In genomic region chr6:158660331-158660730, GRCh38 we compare ENCODE assay signal across 8 cellular contexts. TPM values are rescaled to one million over a fixed set of nuclear protein-coding genes. Genes with fewer than 3 reads are reported as not detected.
A peak's percentile ranks its signal among the peaks of the same experiment; 100 is the strongest.
DNase-seq lines count a peak whose midpoint lies in the region; ATAC-seq, FAIRE-seq and TF ChIP-seq lines count a peak whose summit lies in the region.

No MANE protein-coding gene starts in this region.

- POLR2A ChIA-PET in MCF 10A (lab: Yijun Ruan, JAX) = interaction anchor here (0.5 to 0.8 kb wide), 3 partner anchors 31 to 353 kb away, joined by 3 to 4 read pairs (median 3); no protein-coding TSS in a partner anchor

- intact Hi-C loops in MCF 10A (cut with micrococcal nuclease) = loop anchor here (1.0 kb wide), 1 partner anchor 31 kb away; no protein-coding TSS in a partner anchor

- no TSS peak for BruUV-seq in MCF 10A (replicated peaks; lab: Mats Ljungman, UMichigan)

- H3K27me3 Mint-ChIP-seq in MCF 10A (ENCODE audit: insufficient read depth, unreplicated experiment) (no peaks in the 10 kb centered on the region), nephron (ENCODE audit: low read depth) (no peaks in the 10 kb centered on the region)

- no peaks in the 10 kb centered on the region for H3K36me3 ChIP-seq in RWPE2 (ENCODE audit: low read depth)

- H3K27ac Mint-ChIP-seq in MCF 10A (ENCODE audit: low read depth, unreplicated experiment) (no peak overlapping the region), nephron (peak overlapping the region in 1 of 3 experiments; percentile 41)

- TF ChIP-seq CTCF in RWPE2 (IDR thresholded peaks at IDR 0.05; ENCODE audit: poor library complexity, severe bottlenecking) = peak; percentile 65
- peak; percentile 35 for TF ChIP-seq CTCF in MCF 10A (IDR thresholded peaks at IDR 0.05; ENCODE audit: unreplicated experiment)
- TF ChIP-seq CTCF in nephron (IDR thresholded peaks at IDR 0.05; ENCODE audit: unreplicated experiment in 3 of 3) = peak; percentile 37 to 55 (median 38)

- DNase-seq in NCI-H82 (lab: John Stamatoyannopoulos, UW) (peak; percentile 49), NCI-H82 treated with DMSO at 0.1 percent for 48 hours (lab: John Stamatoyannopoulos, UW; ENCODE audit: unreplicated experiment) (no peak), HuH-7.5 (ENCODE audit: low spot score) (peak; percentile 54), RWPE2 (ENCODE audit: low spot score) (no peak), MCF 10A (ENCODE audit: unreplicated experiment) (peak; percentile 47), HK-2 (ENCODE audit: unreplicated experiment) (no peak), HTR-8/SVneo (ENCODE audit: insufficient read length, low spot score) (no peak)

- H3K9me3 Mint-ChIP-seq in MCF 10A (ENCODE audit: unreplicated experiment) (no peaks in the 10 kb centered on the region), nephron (no peaks in the 10 kb centered on the region)

- CTCF ChIA-PET in MCF 10A (lab: Yijun Ruan, JAX) = interaction anchor here (0.7 to 4.7 kb wide), 11 partner anchors 10 to 446 kb away, joined by 3 to 38 read pairs (median 6); partner anchors contain the start of gene DYNLT1

- no peaks in the 10 kb centered on the region for H3K9me3 ChIP-seq in RWPE2 (ENCODE audit: severe bottlenecking)

- H3K27ac ChIP-seq in RWPE2 (ENCODE audit: poor library complexity, severe bottlenecking) = no peak overlapping the region

- H3K4me1 Mint-ChIP-seq in MCF 10A (ENCODE audit: insufficient read depth, unreplicated experiment) (peaks cover 2% of the 10 kb centered on the region), nephron (peaks cover 52% of the 10 kb centered on the region)

- peak; percentile 41; the same call in 2 of the 3 replicates for ATAC-seq in RWPE2 (ENCODE audit: low read depth)

- H3K4me3 Mint-ChIP-seq in MCF 10A (ENCODE audit: unreplicated experiment) = no peak overlapping the region
- no peak overlapping the region for H3K4me3 Mint-ChIP-seq in nephron

- FAIRE-seq in HTR-8/SVneo (lab: Jason Lieb, UNC) = no peak

- H3K4me1 ChIP-seq in RWPE2 (ENCODE audit: insufficient read depth, poor library complexity, severe bottlenecking) = peaks cover 7% of the 10 kb centered on the region

- H3K27me3 ChIP-seq in RWPE2 (ENCODE audit: insufficient read depth, poor library complexity, severe bottlenecking) = no peaks in the 10 kb centered on the region

- H3K36me3 Mint-ChIP-seq in MCF 10A (ENCODE audit: insufficient read depth, unreplicated experiment) (no peaks in the 10 kb centered on the region), nephron (ENCODE audit: low read depth) (no peaks in the 10 kb centered on the region)

- H3K4me3 ChIP-seq in RWPE2 (ENCODE audit: severe bottlenecking) = no peak overlapping the region

RNA-seq across cellular contexts. Expression of gene SYTL3, which starts 10.5 kb away (rescaled TPM):
- 0.65 and 0.83 TPM in 2 replicates for total RNA-seq in MCF 10A (2022)

RNA-seq across cellular contexts. Expression of gene DYNLT1, which starts 15.8 kb away (rescaled TPM):
- total RNA-seq in MCF 10A (2022) = 122 and 156 TPM in 2 replicates

Comparison
In these comparisons a context has a peak if more than half of its experiments do, and no peak if none do; other contexts are left out.
1. DNase-seq: peak in NCI-H82 (single experiment), HuH-7.5 (single experiment) and MCF 10A (single experiment); none in NCI-H82 treated with DMSO at 0.1 percent for 48 hours (single experiment), RWPE2 (single experiment), HK-2 (single experiment) and HTR-8/SVneo (single experiment).
2. Peak in every context shown above with its lines, with median percentiles within 50 percentile points of each other: CTCF ChIP-seq.